ENCODE assay signal across 1 cellular context in genomic region chr5:1168751-1169607, GRCh38.
TF ChIP-seq lines count a peak whose summit lies in the region.

No MANE protein-coding gene starts in this region.

TF ChIP-seq in K562, 482 proteins besides CTCF, POLR2A, EP300 and RAD21:
- TF ChIP-seq GTF2E2 (tag; IDR thresholded peaks at IDR 0.05) (no peak), HEY1 (CRISPR knock-in tag; IDR thresholded peaks at IDR 0.05; ENCODE audit: borderline replicate concordance) (no peak), EWSR1 (IDR thresholded peaks at IDR 0.05; ENCODE audit: borderline replicate concordance, low read depth, partially characterized antibody) (no peak), ATF3 (IDR thresholded peaks at IDR 0.05) (0 out of 2 replicates have a peak, but pooled peaks have one; percentile 19), ATF3 (CRISPR knock-in tag; conservative IDR thresholded peaks at IDR 0.05) (no peak), CEBPB (tag; IDR thresholded peaks at IDR 0.05) (peak; percentile 45; the same call in 1 of the 2 replicates), ZNF431 (CRISPR knock-in tag; IDR thresholded peaks at IDR 0.05) (no peak), ZNF77 (CRISPR knock-in tag; IDR thresholded peaks at IDR 0.05) (no peak), ZNF609 (CRISPR knock-in tag; IDR thresholded peaks at IDR 0.05; ENCODE audit: borderline replicate concordance) (no peak), ATF4 (CRISPR knock-in tag; IDR thresholded peaks at IDR 0.05) (no peak), CEBPG (CRISPR knock-in tag; IDR thresholded peaks at IDR 0.05) (peak; percentile 38; the same call in 1 of the 2 replicates), CEBPG (tag; conservative IDR thresholded peaks at IDR 0.05 in 1 of 2, IDR thresholded peaks at IDR 0.05 in 1 of 2) (no peak), ZNF407 (IDR thresholded peaks at IDR 0.05; ENCODE audit: low read depth) (no peak)
